ENCODE assay signal across 1 cellular context in genomic region chr6:135722679-135723078, GRCh38.
TF ChIP-seq lines count a peak whose summit lies in the region.

No MANE protein-coding gene starts in this region.

TF ChIP-seq in HepG2, 621 proteins besides CTCF, POLR2A, EP300 and RAD21 (continued from another document):
- no peak for TF ChIP-seq SNAPC4 (CRISPR knock-in tag; IDR thresholded peaks at IDR 0.05)
- TF ChIP-seq TEF (CRISPR knock-in tag; IDR thresholded peaks at IDR 0.05), result no peak
- TF ChIP-seq MAFG (CRISPR knock-in tag; IDR thresholded peaks at IDR 0.05), result no peak
- no peak for TF ChIP-seq SMAD3 (CRISPR knock-in tag; IDR thresholded peaks at IDR 0.05)
- no peak for TF ChIP-seq ZMAT3 (CRISPR knock-in tag; conservative IDR thresholded peaks at IDR 0.05)
- no peak for TF ChIP-seq PCBP1 (IDR thresholded peaks at IDR 0.05; ENCODE audit: borderline replicate concordance, low read depth, low read length)
- TF ChIP-seq PHB2 (IDR thresholded peaks at IDR 0.05; ENCODE audit: partially characterized antibody), result no peak
